ENCODE assay signal across 8 cellular contexts in the genomic region with DNA sequence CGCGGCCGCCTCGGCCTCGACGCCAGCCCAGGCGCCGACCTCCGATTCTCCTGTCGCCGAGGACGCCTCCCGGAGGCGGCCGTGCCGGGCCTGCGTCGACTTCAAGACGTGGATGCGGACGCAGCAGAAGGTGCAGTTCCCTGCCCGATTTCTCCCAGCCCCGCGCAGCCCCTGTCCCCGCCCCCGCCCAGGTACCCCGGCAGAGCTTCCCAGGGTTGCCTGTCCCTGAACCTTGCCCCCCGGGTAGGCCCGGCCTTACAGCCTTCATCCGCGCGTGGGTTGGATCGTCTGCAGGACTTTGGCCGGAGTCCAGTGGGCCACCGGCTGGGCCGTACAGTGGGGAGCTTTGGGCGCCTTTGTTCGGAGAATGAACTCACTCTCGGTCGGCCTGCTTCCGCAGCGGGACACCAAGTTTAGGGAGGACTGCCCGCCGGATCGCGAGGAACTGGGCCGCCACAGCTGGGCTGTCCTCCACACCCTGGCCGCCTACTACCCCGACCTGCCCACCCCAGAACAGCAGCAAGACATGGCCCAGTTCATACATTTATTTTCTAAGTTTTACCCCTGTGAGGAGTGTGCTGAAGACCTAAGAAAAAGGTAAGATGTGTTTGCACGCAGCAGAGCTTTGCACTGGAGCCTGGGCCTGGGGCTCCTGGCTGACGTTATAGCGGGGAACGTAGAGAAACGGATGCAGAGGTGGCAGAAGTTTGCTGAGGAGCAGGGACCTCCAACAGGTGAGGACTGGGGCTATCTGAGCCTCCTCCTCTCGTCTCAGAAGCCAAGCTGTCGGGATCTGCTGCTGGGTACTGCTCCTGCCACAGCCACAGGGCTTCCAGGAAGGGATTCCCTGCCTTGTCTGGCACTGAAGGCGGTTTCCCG. TPM values are rescaled to one million over a fixed set of nuclear protein-coding genes. Genes with fewer than 3 reads are reported as not detected.
DNase-seq lines count a peak whose midpoint lies in the region; ATAC-seq, FAIRE-seq and TF ChIP-seq lines count a peak whose summit lies in the region.

No MANE protein-coding gene starts in this region.

- H4K20me1 ChIP-seq in keratinocyte (ENCODE audit: control insufficient read depth, extremely low read depth, insufficient read depth, low read length), result no peaks in the 10 kb centered on the region

- H3K36me3 ChIP-seq in keratinocyte (ENCODE audit: control insufficient read depth in 2 of 2, extremely low read depth in 1 of 2, insufficient read depth in 2 of 2, low read length in 2 of 2) (peaks cover 7 to 14% of the 10 kb centered on the region in 2 experiments), suprapubic skin (peaks cover 12% of the 10 kb centered on the region)

- H3K4me2 ChIP-seq in keratinocyte (ENCODE audit: control insufficient read depth, extremely low read depth, insufficient read depth, low read depth, low read length), result peak overlapping the region; percentile 92

- TF ChIP-seq CTCF in keratinocyte (optimal IDR thresholded peaks at IDR 0.05 in 1 of 3, IDR thresholded peaks at IDR 0.05 in 1 of 3, conservative IDR thresholded peaks at IDR 0.05 in 1 of 3; ENCODE audit: extremely low read depth in 1 of 3, insufficient read depth in 2 of 3, low read length in 3 of 3), result no peak
- TF ChIP-seq CTCF in suprapubic skin (IDR thresholded peaks at IDR 0.05), result no peak

- peak overlapping the region; percentile 59 to 90 (median 81) for H3K4me3 ChIP-seq in keratinocyte (ENCODE audit: control insufficient read depth in 2 of 3, extremely low read depth in 1 of 3, insufficient read depth in 2 of 3, low read depth in 1 of 3, low read length in 3 of 3)
- H3K4me3 ChIP-seq in suprapubic skin, result peak overlapping the region; percentile 74

- no peak for TF ChIP-seq POLR2A in suprapubic skin (IDR thresholded peaks at IDR 0.05)

- peaks cover 2% of the 10 kb centered on the region for H3K9me1 ChIP-seq in keratinocyte (ENCODE audit: control insufficient read depth, extremely low read depth, insufficient read depth, low read length)

- peaks cover 2% of the 10 kb centered on the region for H3K79me2 ChIP-seq in keratinocyte (ENCODE audit: control insufficient read depth, insufficient read depth, low read length)

- DNase-seq in NCI-H1417 (lab: John Stamatoyannopoulos, UW) (peak in 2 of 3 experiments; percentile 46 to 70), NCI-H1417 treated with DMSO at 0.1 percent for 48 hours (lab: John Stamatoyannopoulos, UW) (no peak), keratinocyte (ENCODE audit: low read depth, low spot score) (no peak), suprapubic skin (ENCODE audit: low spot score in 2 of 2) (no peak), NCI-H1105 treated with DMSO at 0.1 percent for 48 hours (lab: John Stamatoyannopoulos, UW) (no peak), NK-92 (lab: John Stamatoyannopoulos, UW; ENCODE audit: unreplicated experiment) (no peak)

- H3K9ac ChIP-seq in keratinocyte (ENCODE audit: control insufficient read depth, extremely low read depth, insufficient read depth, low read length), result peak overlapping the region; percentile 72

- FAIRE-seq in keratinocyte (lab: Jason Lieb, UNC), result no peak

- ATAC-seq in HG03469 (IDR thresholded peaks at IDR 0.05; ENCODE audit: unreplicated experiment), result peak; percentile 2

- dilution Hi-C loops in keratinocyte (cut with MboI; ENCODE audit: extremely low pct_ligation_motif_present, low sequenced_read_pairs), result no loop called here

- 19% methylated on average over 15 of the region's 58 CpGs for WGBS in suprapubic skin

- H3K27ac ChIP-seq in angular gyrus (ENCODE audit: low read depth, low read length), result peak overlapping the region; percentile 30
- H3K27ac ChIP-seq in keratinocyte (ENCODE audit: control insufficient read depth, insufficient read depth, low read length), result peak overlapping the region; percentile 8
- peak overlapping the region; percentile 74 for H3K27ac ChIP-seq in suprapubic skin

- H2AFZ ChIP-seq in keratinocyte (ENCODE audit: control insufficient read depth, low read length), result peak overlapping the region; percentile 12

- no peaks in the 10 kb centered on the region for H3K9me3 ChIP-seq in keratinocyte (ENCODE audit: control insufficient read depth, low read depth, low read length)
- no peaks in the 10 kb centered on the region for H3K9me3 ChIP-seq in suprapubic skin

- H3K4me1 ChIP-seq in keratinocyte (ENCODE audit: control insufficient read depth, extremely low read depth, insufficient read depth, low read length), result peaks cover 38% of the 10 kb centered on the region
- peaks cover 58% of the 10 kb centered on the region for H3K4me1 ChIP-seq in suprapubic skin

- no peak for TF ChIP-seq EP300 in suprapubic skin (IDR thresholded peaks at IDR 0.05)

- H3K27me3 ChIP-seq in keratinocyte (ENCODE audit: control insufficient read depth, extremely low read depth, insufficient read depth, low read length) (peaks cover 46% of the 10 kb centered on the region), suprapubic skin (peaks cover 21% of the 10 kb centered on the region)

RNA-seq across cellular contexts. Expression of gene GFER, which starts 0.6 kb away (rescaled TPM):
- polyA plus RNA-seq in keratinocyte, result 10.3 to 13.4 TPM (median 12.0 TPM) in 3 replicates
- polyA plus RNA-seq in keratinocyte (2011; ENCODE audit: low read depth), result 10.4 TPM
- polyA plus RNA-seq in keratinocyte (2011; cell fraction: cytosol; rRNA removed), result 5.7 and 7.9 TPM in 2 replicates
- polyA plus RNA-seq in keratinocyte (2011; cell fraction: nucleus; rRNA removed), result 6.2 and 7.1 TPM in 2 replicates
- polyA plus RNA-seq in keratinocyte (2012; ENCODE audit: low replicate concordance), result 14.5 and 29.1 TPM in 2 replicates
- 2.9 to 13.9 TPM (median 6.6 TPM) in 3 replicates for polyA minus RNA-seq in keratinocyte
- 28.2 TPM for polyA minus RNA-seq in keratinocyte (2011; cell fraction: cytosol; rRNA and poly(A)+ RNA removed)
- 2.7 and 3.3 TPM in 2 replicates for polyA minus RNA-seq in keratinocyte (2011; cell fraction: nucleus; rRNA and poly(A)+ RNA removed)
- total RNA-seq in suprapubic skin, result 10 to 100 TPM in 1 of 4 donors, 1 to 10 TPM in 3; 7.0 to 11.2 (median 9.5) TPM

RNA-seq across cellular contexts. Expression of gene NOXO1, which starts 3.3 kb away (rescaled TPM):
- 0.38 to 1.1 TPM (median 0.54 TPM) in 3 replicates for polyA plus RNA-seq in keratinocyte
- polyA plus RNA-seq in keratinocyte (2011; ENCODE audit: low read depth), result not detected
- polyA plus RNA-seq in keratinocyte (2011; cell fraction: cytosol; rRNA removed), result 0.27 and 1.4 TPM in 2 replicates
- 0.37 and 0.81 TPM in 2 replicates for polyA plus RNA-seq in keratinocyte (2011; cell fraction: nucleus; rRNA removed)
- polyA plus RNA-seq in keratinocyte (2012; ENCODE audit: low replicate concordance), result 0.27 and 0.88 TPM in 2 replicates
- polyA minus RNA-seq in keratinocyte, result not detected in 3 replicates
- polyA minus RNA-seq in keratinocyte (2011; cell fraction: cytosol; rRNA and poly(A)+ RNA removed), result 2.9 TPM
- polyA minus RNA-seq in keratinocyte (2011; cell fraction: nucleus; rRNA and poly(A)+ RNA removed), result not detected in 2 replicates
- 1 to 10 TPM in 3 of 4 donors, not detected in 1; 1.1 to 3.1 (median 2.0) TPM for total RNA-seq in suprapubic skin

RNA-seq across cellular contexts. Expression of gene SYNGR3, which starts 5.2 kb away (rescaled TPM):
- 0.12 to 0.30 TPM (median 0.28 TPM) in 3 replicates for polyA plus RNA-seq in keratinocyte
- polyA plus RNA-seq in keratinocyte (2011; ENCODE audit: low read depth), result not detected
- 0.12 and 0.29 TPM in 2 replicates for polyA plus RNA-seq in keratinocyte (2011; cell fraction: cytosol; rRNA removed)
- polyA plus RNA-seq in keratinocyte (2011; cell fraction: nucleus; rRNA removed), result 0.13 and 0.19 TPM in 2 replicates
- polyA plus RNA-seq in keratinocyte (2012; ENCODE audit: low replicate concordance), result 0.27 and 0.29 TPM in 2 replicates
- 0.16 to 0.30 TPM in 2 of 3 replicates, not detected in the other for polyA minus RNA-seq in keratinocyte
- not detected for polyA minus RNA-seq in keratinocyte (2011; cell fraction: cytosol; rRNA and poly(A)+ RNA removed)
- polyA minus RNA-seq in keratinocyte (2011; cell fraction: nucleus; rRNA and poly(A)+ RNA removed), result not detected in 2 replicates
- total RNA-seq in suprapubic skin, result 1 to 10 TPM in 1 of 4 donors, under 1 TPM in 2, not detected in 1; 0.42 to 1.7 (median 0.60) TPM

RNA-seq across cellular contexts. Expression of gene TBL3, which starts 12.7 kb away (rescaled TPM):
- polyA plus RNA-seq in keratinocyte, result 27.8 to 45.1 TPM (median 40.1 TPM) in 3 replicates
- 43.5 TPM for polyA plus RNA-seq in keratinocyte (2011; ENCODE audit: low read depth)
- polyA plus RNA-seq in keratinocyte (2011; cell fraction: cytosol; rRNA removed), result 22.8 and 61.3 TPM in 2 replicates
- polyA plus RNA-seq in keratinocyte (2011; cell fraction: nucleus; rRNA removed), result 51.3 and 60.4 TPM in 2 replicates
- polyA plus RNA-seq in keratinocyte (2012; ENCODE audit: low replicate concordance), result 49.3 and 57.0 TPM in 2 replicates
- 68.2 to 114 TPM (median 76.7 TPM) in 3 replicates for polyA minus RNA-seq in keratinocyte
- polyA minus RNA-seq in keratinocyte (2011; cell fraction: cytosol; rRNA and poly(A)+ RNA removed), result 132 TPM
- polyA minus RNA-seq in keratinocyte (2011; cell fraction: nucleus; rRNA and poly(A)+ RNA removed), result 56.5 and 64.3 TPM in 2 replicates
- total RNA-seq in suprapubic skin, result 10 to 100 TPM; 49.2 to 73.5 (median 57.2) TPM

RNA-seq across cellular contexts. Expression of gene RNF151, which starts 17.9 kb away (rescaled TPM):
- polyA plus RNA-seq in keratinocyte, result not detected in 3 replicates
- polyA plus RNA-seq in keratinocyte (2011; ENCODE audit: low read depth), result not detected
- polyA plus RNA-seq in keratinocyte (2011; cell fraction: cytosol; rRNA removed), result not detected in 2 replicates
- polyA plus RNA-seq in keratinocyte (2011; cell fraction: nucleus; rRNA removed), result not detected in 2 replicates
- polyA plus RNA-seq in keratinocyte (2012; ENCODE audit: low replicate concordance), result not detected in 2 replicates
- polyA minus RNA-seq in keratinocyte, result not detected in 3 replicates
- not detected for polyA minus RNA-seq in keratinocyte (2011; cell fraction: cytosol; rRNA and poly(A)+ RNA removed)
- not detected in 2 replicates for polyA minus RNA-seq in keratinocyte (2011; cell fraction: nucleus; rRNA and poly(A)+ RNA removed)
- total RNA-seq in suprapubic skin, result not detected

Comparison
In these comparisons a context has a peak if more than half of its experiments do, and no peak if none do; other contexts are left out.
1. DNase-seq: peak in NCI-H1417 (2 of 3); none in NCI-H1417 treated with DMSO at 0.1 percent for 48 hours (single experiment), keratinocyte (single experiment), suprapubic skin (0 of 2), NCI-H1105 treated with DMSO at 0.1 percent for 48 hours (single experiment) and NK-92 (single experiment).
2. H3K27ac ChIP-seq: peak in every context shown above with its lines; median percentile 74 in suprapubic skin; 30 in angular gyrus; 8 in keratinocyte.